ENCODE assay signal across 21 cellular contexts in the genomic region with DNA sequence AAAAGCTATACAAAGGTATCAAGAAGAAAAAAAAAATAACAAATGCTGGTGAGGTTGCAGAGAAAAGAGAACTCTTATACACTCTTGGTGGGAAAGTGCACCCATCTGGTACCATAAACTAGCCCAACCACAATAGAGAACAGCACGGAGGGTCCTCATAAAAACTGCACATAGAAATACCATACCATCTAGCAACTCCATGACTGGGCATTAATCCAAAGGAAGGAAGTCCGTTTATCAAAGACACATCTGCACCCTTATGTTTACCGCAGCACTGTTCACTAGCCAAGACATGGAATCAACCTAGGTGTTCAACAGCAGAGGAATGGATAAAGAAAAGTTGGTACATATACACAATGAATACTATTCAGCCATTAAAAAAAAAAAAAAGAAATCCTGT. TPM values are rescaled to one million over a fixed set of nuclear protein-coding genes. Genes with fewer than 3 reads are reported as not detected.
DNase-seq lines count a peak whose midpoint lies in the region; ATAC-seq and TF ChIP-seq lines count a peak whose summit lies in the region.
"Had no signal": no experiment of that assay in that cellular context is flagged by ENCODE, and none has a peak within 500 bp of the region (broad histone marks: within the 10 kb centered on the region; RNA-seq: fewer than 3 reads in every experiment).

No MANE protein-coding gene starts in this region.

- CTCF ChIA-PET in A673 (lab: Charles Lee) (no interaction called here), Caco-2 (lab: Charles Lee) (no interaction called here)

- BruUV-seq in A673 (replicated peaks; lab: Mats Ljungman, UMichigan) (no TSS peak), Caco-2 (replicated peaks; lab: Mats Ljungman, UMichigan) (no TSS peak)

- H3K4me1 Mint-ChIP-seq in Caco-2 (ENCODE audit: low read depth, unreplicated experiment), result no peaks in the 10 kb centered on the region
- H3K4me1 Mint-ChIP-seq: CD8-positive, alpha-beta memory T cell had no signal

- H3K79me2 ChIP-seq in Loucy (ENCODE audit: insufficient read depth, low read length), result no peaks in the 10 kb centered on the region

- POLR2A ChIA-PET in A673 (lab: Charles Lee; ENCODE audit: low non-redundant PET), result no interaction called here
- POLR2A ChIA-PET in Caco-2 (lab: Charles Lee), result no interaction called here

- DNase-seq in A673 (ENCODE audit: low spot score), result peak; percentile 14
- peak; percentile 72 for DNase-seq in DMS 273 (lab: John Stamatoyannopoulos, UW; ENCODE audit: unreplicated experiment)
- no peak for DNase-seq in right cardiac atrium
- no peak for DNase-seq in Caco-2
- DNase-seq in retina, result no peak
- DNase-seq in NCI-H510A (lab: John Stamatoyannopoulos, UW), result no peak
- DNase-seq: C1 segment of cervical spinal cord; CD8-positive, alpha-beta memory T cell; EL; KG1; NCI-H1105; NCI-H2081; NCI-H510A treated with DMSO at 0.1 percent for 48 hours; NCI-H82; PC-3; SIG-M5 had no signal

- 52% methylated on average over 3 of the region's 3 CpGs for WGBS in right cardiac atrium

- no peaks in the 10 kb centered on the region for H4K20me1 ChIP-seq in Loucy (ENCODE audit: insufficient read depth, low read length, poor library complexity, severe bottlenecking)

- no peak overlapping the region for H3K4me3 ChIP-seq in A673 (ENCODE audit: low read depth, low read length, poor library complexity, severe bottlenecking)
- peak overlapping the region; percentile 53 for H3K4me3 ChIP-seq in Loucy (ENCODE audit: low read length, poor library complexity, severe bottlenecking)
- H3K4me3 ChIP-seq in right cardiac atrium (ENCODE audit: low read length), result no peak overlapping the region
- H3K4me3 ChIP-seq in Caco-2 (ENCODE audit: low read depth, low read length), result no peak overlapping the region
- H3K4me3 ChIP-seq: A549 had no signal

- H3K27ac ChIP-seq in A673 (ENCODE audit: low read depth, low read length, poor library complexity, severe bottlenecking) (no peak overlapping the region), VCaP (peak overlapping the region; percentile 91), right cardiac atrium (ENCODE audit: low read length) (no peak overlapping the region)
- H3K27ac ChIP-seq: A549, RWPE1 had no signal

- H3K36me3 ChIP-seq in A673 (ENCODE audit: insufficient read depth, low read length, poor library complexity, severe bottlenecking) (no peaks in the 10 kb centered on the region), Loucy (ENCODE audit: insufficient read depth, low read length) (no peaks in the 10 kb centered on the region), Caco-2 (ENCODE audit: control insufficient read depth, insufficient read depth, low read length) (no peaks in the 10 kb centered on the region)

- H3F3A ChIP-seq in Loucy (ENCODE audit: low read depth), result peaks cover 12% of the 10 kb centered on the region

- no peaks in the 10 kb centered on the region for H3K9me3 Mint-ChIP-seq in Caco-2 (ENCODE audit: unreplicated experiment)
- H3K9me3 Mint-ChIP-seq: CD8-positive, alpha-beta memory T cell had no signal

- H3K4me3 Mint-ChIP-seq in Caco-2 (ENCODE audit: unreplicated experiment), result no peak overlapping the region
- H3K4me3 Mint-ChIP-seq: CD8-positive, alpha-beta memory T cell had no signal

- peak overlapping the region; percentile 59 for H3K4me2 ChIP-seq in Loucy (ENCODE audit: low read depth, low read length, poor library complexity, severe bottlenecking)
- H3K4me2 ChIP-seq: A549 had no signal

- H3K9me3 ChIP-seq in A673 (ENCODE audit: low read depth, low read length, poor library complexity, severe bottlenecking), result no peaks in the 10 kb centered on the region
- no peaks in the 10 kb centered on the region for H3K9me3 ChIP-seq in Loucy (ENCODE audit: insufficient read depth, low read depth, low read length)
- no peaks in the 10 kb centered on the region for H3K9me3 ChIP-seq in right cardiac atrium (ENCODE audit: control insufficient read depth, low read length)
- H3K9me3 ChIP-seq in Caco-2, result no peaks in the 10 kb centered on the region
- H3K9me3 ChIP-seq: A549 had no signal

- H2AFZ ChIP-seq in Loucy (ENCODE audit: low read length), result no peak overlapping the region

- no peaks in the 10 kb centered on the region for H3K9me2 ChIP-seq in Loucy (replicated peaks; ENCODE audit: low read depth, low read length)

- no peak for ATAC-seq in right cardiac atrium
- ATAC-seq: A549, PC-3 had no signal

- intact Hi-C loops in A673 (cut with micrococcal nuclease; ENCODE audit: unreplicated experiment), result no loop called here
- intact Hi-C loops in right cardiac atrium (cut with DNase I), result no loop called here
- intact Hi-C loops in Caco-2 (cut with micrococcal nuclease; ENCODE audit: unreplicated experiment), result no loop called here

- no peaks in the 10 kb centered on the region for H3K27me3 ChIP-seq in A673 (replicated peaks; ENCODE audit: insufficient read depth, low read depth, low read length, poor library complexity)
- H3K27me3 ChIP-seq in Loucy (ENCODE audit: insufficient read depth, low read length, poor library complexity, severe bottlenecking), result no peaks in the 10 kb centered on the region
- H3K27me3 ChIP-seq in right cardiac atrium (ENCODE audit: control insufficient read depth, insufficient read depth), result no peaks in the 10 kb centered on the region
- H3K27me3 ChIP-seq in Caco-2 (replicated peaks; ENCODE audit: control insufficient read depth, insufficient read depth, low read length), result no peaks in the 10 kb centered on the region

- peaks cover 8% of the 10 kb centered on the region for H3K27me3 Mint-ChIP-seq in Caco-2 (ENCODE audit: insufficient read depth, unreplicated experiment)

- no peaks in the 10 kb centered on the region for H3K36me3 Mint-ChIP-seq in Caco-2 (ENCODE audit: insufficient read depth, unreplicated experiment)
- H3K36me3 Mint-ChIP-seq: CD8-positive, alpha-beta memory T cell had no signal

- H3K9ac ChIP-seq in Loucy (ENCODE audit: low read depth, low read length, poor library complexity, severe bottlenecking), result peak overlapping the region; percentile 64

- H3K4me1 ChIP-seq in A673 (ENCODE audit: insufficient read depth, low read length, poor library complexity, severe bottlenecking), result no peaks in the 10 kb centered on the region
- peaks cover 49% of the 10 kb centered on the region for H3K4me1 ChIP-seq in Loucy (ENCODE audit: insufficient read depth, low read length, poor library complexity, severe bottlenecking)
- H3K4me1 ChIP-seq in right cardiac atrium (ENCODE audit: control insufficient read depth, insufficient read depth, low read length), result no peaks in the 10 kb centered on the region
- H3K4me1 ChIP-seq in Caco-2, result no peaks in the 10 kb centered on the region
- H3K4me1 ChIP-seq: A549 had no signal

- TF ChIP-seq CTCF in A673 (conservative IDR thresholded peaks at IDR 0.05; ENCODE audit: low read depth, low read length) (no peak), Loucy (conservative IDR thresholded peaks at IDR 0.05; ENCODE audit: low read length) (no peak), VCaP (conservative IDR thresholded peaks at IDR 0.05) (no peak), Caco-2 (IDR thresholded peaks at IDR 0.05; ENCODE audit: insufficient read depth in 1 of 2, low read depth in 1 of 2, low read length in 1 of 2, severe bottlenecking in 1 of 2, unreplicated experiment in 1 of 2) (no peak)

- H3K27ac Mint-ChIP-seq in Caco-2 (ENCODE audit: unreplicated experiment), result no peak overlapping the region
- H3K27ac Mint-ChIP-seq: CD8-positive, alpha-beta memory T cell had no signal

RNA-seq across cellular contexts. Expression of gene CLDN5, which starts 10.8 kb away (rescaled TPM):
- 0.21 and 0.22 TPM in 2 replicates for total RNA-seq in A673 (2021)
- 10 to 100 TPM in 2 of 4 donors, 1 to 10 TPM in 2; 4.1 to 12.8 (median 9.2) TPM for total RNA-seq in right cardiac atrium
- 23.9 TPM for polyA plus RNA-seq in right cardiac atrium
- total RNA-seq in Caco-2 (2022), result not detected in 2 replicates
- total RNA-seq: CD8-positive, alpha-beta memory T cell; M059J had no signal
- polyA plus RNA-seq: A549; CD8-positive, alpha-beta memory T cell had no signal

RNA-seq across cellular contexts. Expression of gene CDC45, which starts 55.3 kb away (rescaled TPM):
- total RNA-seq in A673 (2021) (79.1 and 79.2 TPM in 2 replicates), right cardiac atrium (under 1 TPM in 2 of 4 donors, not detected in 2; 0.80 to 0.85 TPM), Caco-2 (2022) (41.7 and 44.6 TPM in 2 replicates)
- 0.16 TPM for polyA plus RNA-seq in right cardiac atrium

RNA-seq across cellular contexts. Expression of gene UFD1, which starts 56.0 kb away (rescaled TPM):
- total RNA-seq in A673 (2021), result 161 and 195 TPM in 2 replicates
- total RNA-seq in right cardiac atrium, result 10 to 100 TPM; 34.7 to 46.9 (median 42.7) TPM
- 58.1 TPM for polyA plus RNA-seq in right cardiac atrium
- total RNA-seq in Caco-2 (2022), result 102 and 108 TPM in 2 replicates

Comparison
In these comparisons a context has a peak if more than half of its experiments do, and no peak if none do; other contexts are left out.
1. DNase-seq: peak in A673 (single experiment) and DMS 273 (single experiment); none in right cardiac atrium (0 of 3), Caco-2 (0 of 2), retina (single experiment) and NCI-H510A (single experiment).
2. RNA of gene CDC45, which starts 55.3 kb away (total RNA-seq): 79.1 to 79.2 TPM in A673 and 41.7 to 44.6 TPM in Caco-2; 0.80 to 0.85 TPM in right cardiac atrium; every median in the first group is over 10 times any median in the second.